Comparison of ENCODE assay signal across 19 cellular contexts in the genomic region with DNA sequence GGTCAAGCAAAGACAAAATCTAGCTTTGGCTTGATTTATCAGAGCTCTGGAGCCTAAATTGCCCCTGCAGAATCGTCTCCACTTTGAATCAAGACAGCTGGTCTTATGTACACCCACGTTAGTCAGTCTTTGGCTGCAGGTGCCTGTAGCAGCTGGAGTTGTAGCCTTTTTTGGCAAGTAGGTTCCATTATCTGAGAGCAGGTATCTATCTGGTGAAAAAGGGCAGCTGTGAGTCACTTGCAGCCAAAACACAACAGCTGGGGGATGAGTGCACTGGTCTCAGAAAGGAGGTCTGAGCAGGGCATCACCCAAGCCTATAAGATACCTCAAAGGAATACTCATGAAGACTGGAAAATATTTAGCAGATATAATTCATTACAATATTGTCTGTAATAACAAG. TPM values are rescaled to one million over a fixed set of nuclear protein-coding genes. Genes with fewer than 3 reads are reported as not detected.
"Had no signal": no experiment of that assay in that cellular context is flagged by ENCODE, and none has a peak within 500 bp of the region (broad histone marks: within the 10 kb centered on the region; RNA-seq: fewer than 3 reads in every experiment).

No MANE protein-coding gene starts in this region.

- H3K4me3 ChIP-seq: spleen had no signal

- ATAC-seq: activated CD4-positive, CD25-positive, alpha-beta regulatory T cell treated with anti-CD3 and anti-CD28 coated beads, Interleukin-2, amount 50 U/mL, for 24 hours; activated CD8-positive, alpha-beta T cell treated with anti-CD3 and anti-CD28 coated beads, Interleukin-2, amount 10 ng/mL, durations not matched to agents 7 days and 5 days; effector memory CD8-positive, alpha-beta T cell; left ventricle myocardium superior had no signal

- H3K27me3 ChIP-seq: spleen had no signal

- H3K36me3 ChIP-seq: spleen had no signal

- H3K4me1 ChIP-seq: spleen had no signal

- H3K27ac ChIP-seq: spleen had no signal

- DNase-seq: activated CD4-positive, alpha-beta T cell treated with anti-CD3 and anti-CD28 coated beads, Interleukin-2, amount 10 ng/mL, durations not matched to agents 7 days and 5 days; activated CD8-positive, alpha-beta T cell treated with anti-CD3 and anti-CD28 coated beads, Interleukin-2, amount 10 ng/mL, durations not matched to agents 7 days and 5 days; activated naive CD4-positive, alpha-beta T cell treated with Interleukin-2 at 50 U/mL for 16 hours; activated naive CD8-positive, alpha-beta T cell treated with anti-CD3 and anti-CD28 coated beads, Interleukin-2, amount 10 ng/mL, durations not matched to agents 7 days and 5 days; activated T-cell treated with anti-CD3 and anti-CD28 coated beads, Interleukin-2, amount 50 U/mL, for 24 hours; amygdala; effector memory CD8-positive, alpha-beta T cell; left ventricle myocardium superior; retina; spleen; stimulated activated CD8-positive, alpha-beta memory T cell treated with anti-CD3 and anti-CD28 coated beads, Interleukin-4, amount 100 ng/mL, for 48 hours; stimulated activated naive CD4-positive, alpha-beta T cell had no signal

RNA-seq across cellular contexts. Expression of a gene that starts 43.6 kb away (rescaled TPM):
- total RNA-seq: activated CD4-positive, alpha-beta T cell treated with anti-CD3 and anti-CD28 coated beads, Interleukin-2, amount 10 ng/mL, durations not matched to agents 7 days and 5 days; activated CD8-positive, alpha-beta T cell treated with anti-CD3 and anti-CD28 coated beads, Interleukin-2, amount 10 ng/mL, durations not matched to agents 7 days and 5 days; activated naive CD8-positive, alpha-beta T cell treated with anti-CD3 and anti-CD28 coated beads, Interleukin-2, amount 10 ng/mL, durations not matched to agents 7 days and 5 days; activated T-helper 2 cell treated with anti-CD3 and anti-CD28 coated beads, Interferon-gamma antibody, Interleukin-2, Interleukin-4, amounts not matched to agents 10 μg/mL and 5 μg/mL and 100 μg/mL, durations not matched to agents 14 hours and 24 hours and 36 hours; cardiac septum; dermis microvascular lymphatic vessel endothelial cell; mononuclear cell; posterior vena cava; ureter had no signal
